8 cellular contexts compared by ENCODE assay signal in genomic region chr15:72375846-72376581, GRCh38. TPM values are rescaled to one million over a fixed set of nuclear protein-coding genes. Genes with fewer than 3 reads are reported as not detected.
DNase-seq lines count a peak whose midpoint lies in the region; ATAC-seq and TF ChIP-seq lines count a peak whose summit lies in the region.

HEXA (minus strand) TSS chr15:72376014; CDS start chr15:72375972, 42 bp downstream.

- H3K36me3 Mint-ChIP-seq in nephron (ENCODE audit: low read depth) = no peaks in the 10 kb centered on the region

- peaks cover 28% of the 10 kb centered on the region for H3K4me1 Mint-ChIP-seq in nephron

- peak; percentile 92 for ATAC-seq in stimulated activated naive CD8-positive, alpha-beta T cell treated with anti-CD3 and anti-CD28 coated beads, Interleukin-15, Interleukin-2, amounts not matched to agents 100 U/mL and 50 U/mL, for 24 hours

- DNase-seq in ELF-1 (ENCODE audit: low read depth, low spot score) (peak; percentile 99), H7 (peak; percentile 99), M059J (ENCODE audit: low read depth) (peak; percentile 91), SHP77 (lab: John Stamatoyannopoulos, UW) (peak; percentile 91 to 95), fibroblast of the aortic adventitia (ENCODE audit: low read depth) (peak; percentile 91)
- DNase-seq in activated effector memory CD4-positive, alpha-beta T cell treated with Interleukin-2 at 50 U/mL for 16 hours = peak; percentile 91
- DNase-seq in stimulated activated naive CD8-positive, alpha-beta T cell treated with anti-CD3 and anti-CD28 coated beads, Interleukin-15, Interleukin-2, amounts not matched to agents 100 U/mL and 50 U/mL, for 24 hours = peak; percentile 99

- no peaks in the 10 kb centered on the region for H3K9me3 Mint-ChIP-seq in nephron

- peak within 1 kb of the TSS; percentile 83 to 96 (median 92) for H3K27ac Mint-ChIP-seq in nephron

- peak within 1 kb of the TSS; percentile 85 for H3K4me3 ChIP-seq in H7 (ENCODE audit: insufficient read depth, low read depth, low read length)
- H3K4me3 ChIP-seq in fibroblast of the aortic adventitia (ENCODE audit: low read depth, low read length) = peak within 1 kb of the TSS; percentile 96

- no peaks in the 10 kb centered on the region for H3K36me3 ChIP-seq in H7 (replicated peaks; ENCODE audit: control insufficient read depth, insufficient read depth, low read length)

- no peaks in the 10 kb centered on the region for H3K27me3 ChIP-seq in H7 (ENCODE audit: control insufficient read depth, insufficient read depth, low read length)

- peak within 1 kb of the TSS; percentile 92 to 94 (median 93) for H3K4me3 Mint-ChIP-seq in nephron

- TF ChIP-seq CTCF in fibroblast of the aortic adventitia (IDR thresholded peaks at IDR 0.05; ENCODE audit: insufficient read depth, low read length) = no peak
- no peak for TF ChIP-seq CTCF in nephron (IDR thresholded peaks at IDR 0.05; ENCODE audit: unreplicated experiment in 3 of 3)

- H3K27me3 Mint-ChIP-seq in nephron (ENCODE audit: low read depth) = peaks cover 9% of the 10 kb centered on the region

RNA-seq across cellular contexts. Expression of gene HEXA, which starts in this region (rescaled TPM):
- total RNA-seq in H7 (2014; rRNA removed; shearing (Covaris generic)) = 52.5 and 54.2 TPM in 2 replicates
- 114 and 116 TPM in 2 replicates for total RNA-seq in M059J (2014; rRNA removed; shearing (Covaris generic))
- 89.0 and 210 TPM in 2 replicates for total RNA-seq in fibroblast of the aortic adventitia (ENCODE audit: low replicate concordance)

Comparison
In these comparisons a context has a peak if more than half of its experiments do, and no peak if none do; other contexts are left out.
1. Peak in every context shown above with its lines: DNase-seq, ATAC-seq and H3K4me3 ChIP-seq.